ENCODE assay signal across 25 cellular contexts in genomic region chr14:98350213-98350612, GRCh38.
"Had no signal": no experiment of that assay in that cellular context is flagged by ENCODE, and none has a peak within 500 bp of the region (broad histone marks: within the 10 kb centered on the region; RNA-seq: fewer than 3 reads in every experiment).

No MANE protein-coding gene starts in this region.

- H3K36me3 ChIP-seq: esophagus squamous epithelium, pancreas, prostate gland, spleen, tibial artery, upper lobe of left lung, vagina had no signal

- H3K27me3 ChIP-seq: esophagus squamous epithelium, hepatocyte, pancreas, spleen, tibial artery, upper lobe of left lung, vagina had no signal

- DNase-seq: cortex of kidney; dorsolateral prefrontal cortex; effector CD8-positive, alpha-beta T cell; esophagus squamous epithelium; foreskin melanocyte; head of caudate nucleus; natural killer cell; nucleus accumbens; pancreas; retina; spleen; stimulated activated CD4-positive, alpha-beta T cell treated with anti-CD3 and anti-CD28 coated beads, Interleukin-15, amount 100 ng/mL, for 24 hours; stimulated activated CD4-positive, alpha-beta T cell treated with anti-CD3 and anti-CD28 coated beads, Interleukin-1b, Interleukin-23, amount 100 ng/mL, for 48 hours; stimulated activated CD4-positive, alpha-beta T cell treated with anti-CD3 and anti-CD28 coated beads, Interleukin-4, amount 100 ng/mL, for 24 hours; tibial artery; upper lobe of left lung had no signal

- H3K4me1 ChIP-seq: esophagus squamous epithelium, pancreas, prostate gland, spleen, tibial artery, upper lobe of left lung, vagina had no signal

- H3K36me3 Mint-ChIP-seq: memory B cell; mesothelial cell of epicardium; natural killer cell; stimulated activated memory B cell treated with anti-CD40 and anti-IgM and Interleukin-4, amounts not matched to agents 10 μg/mL and 1 μg/mL and 100 μg/mL, for 72 hours had no signal

- ATAC-seq: left lobe of liver; natural killer cell; pancreas; sciatic nerve; stimulated activated memory B cell treated with anti-CD40 and anti-IgM and Interleukin-4, amounts not matched to agents 10 μg/mL and 1 μg/mL and 100 μg/mL, for 72 hours had no signal

- H3K79me2 ChIP-seq: hepatocyte had no signal

- H3K27ac ChIP-seq: dorsolateral prefrontal cortex, esophagus squamous epithelium, hepatocyte, pancreas, prostate gland, spleen, tibial artery, upper lobe of left lung, vagina had no signal

- H3K4me3 ChIP-seq: dorsolateral prefrontal cortex, esophagus squamous epithelium, hepatocyte, pancreas, prostate gland, spleen, tibial artery, upper lobe of left lung, vagina had no signal

- FAIRE-seq: pancreas had no signal

- H3K9me3 Mint-ChIP-seq: natural killer cell had no signal

- H3K9me3 ChIP-seq: esophagus squamous epithelium, pancreas, prostate gland, spleen, tibial artery, upper lobe of left lung, vagina had no signal

- H2AFZ ChIP-seq: hepatocyte had no signal

- H3K27ac Mint-ChIP-seq: memory B cell; mesothelial cell of epicardium; natural killer cell; stimulated activated memory B cell treated with anti-CD40 and anti-IgM and Interleukin-4, amounts not matched to agents 10 μg/mL and 1 μg/mL and 100 μg/mL, for 72 hours; stimulated activated naive CD8-positive, alpha-beta T cell treated with anti-CD3 and anti-CD28 coated beads, Interleukin-15, Interleukin-2, amounts not matched to agents 100 ng/mL and 50 ng/mL, for 24 hours had no signal

- H3K4me2 ChIP-seq: hepatocyte had no signal
